1 cellular context compared by ENCODE assay signal in the genomic region with DNA sequence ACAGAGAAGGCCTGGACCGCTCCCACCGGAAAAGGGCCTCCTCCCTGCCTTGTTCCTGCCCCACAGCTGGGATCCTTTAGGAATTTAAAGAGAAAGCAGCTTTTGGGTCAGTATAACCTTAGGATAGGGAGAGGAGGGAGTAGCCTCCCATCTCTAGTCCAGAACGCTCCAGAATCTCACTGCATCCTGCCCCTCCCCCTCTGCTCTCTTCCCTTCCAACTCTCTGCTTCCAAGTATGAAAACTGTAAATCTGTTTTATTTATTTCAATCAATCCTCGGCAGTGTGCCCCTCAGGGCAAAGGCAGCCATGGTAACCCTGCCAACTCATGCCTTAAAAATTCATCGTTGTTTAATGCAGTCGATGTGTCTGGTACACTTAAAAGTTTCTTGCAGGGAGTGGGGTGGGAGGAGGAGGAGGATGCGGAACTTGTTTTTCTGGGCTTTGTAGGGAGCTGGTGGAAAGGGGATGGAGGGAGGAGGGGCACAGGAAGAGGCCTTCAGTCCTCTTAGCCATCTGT.
A peak's percentile ranks its signal among the peaks of the same experiment; 100 is the strongest.
TF ChIP-seq lines count a peak whose summit lies in the region.

No MANE protein-coding gene starts in this region.

TF ChIP-seq in SK-N-SH, 30 proteins besides CTCF, POLR2A, EP300 and RAD21 (continued from another document):
- TF ChIP-seq, protein P1, sequence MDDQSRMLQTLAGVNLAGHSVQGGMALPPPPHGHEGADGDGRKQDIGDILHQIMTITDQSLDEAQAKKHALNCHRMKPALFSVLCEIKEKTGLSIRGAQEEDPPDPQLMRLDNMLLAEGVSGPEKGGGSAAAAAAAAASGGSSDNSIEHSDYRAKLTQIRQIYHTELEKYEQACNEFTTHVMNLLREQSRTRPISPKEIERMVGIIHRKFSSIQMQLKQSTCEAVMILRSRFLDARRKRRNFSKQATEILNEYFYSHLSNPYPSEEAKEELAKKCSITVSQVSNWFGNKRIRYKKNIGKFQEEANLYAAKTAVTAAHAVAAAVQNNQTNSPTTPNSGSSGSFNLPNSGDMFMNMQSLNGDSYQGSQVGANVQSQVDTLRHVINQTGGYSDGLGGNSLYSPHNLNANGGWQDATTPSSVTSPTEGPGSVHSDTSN (IDR thresholded peaks at IDR 0.05): peak; percentile 76
- TF ChIP-seq YY1 (IDR thresholded peaks at IDR 0.05; ENCODE audit: low read depth) (no peak; the same call in 1 of the 2 replicates), FOSL2 (IDR thresholded peaks at IDR 0.05; ENCODE audit: borderline replicate concordance, low read depth) (peak; percentile 66; the same call in 1 of the 2 replicates), RFX5 (IDR thresholded peaks at IDR 0.05; ENCODE audit: low read length) (no peak), TCF12 (IDR thresholded peaks at IDR 0.05) (peak; percentile 76), EZH2phosphoT487 (IDR thresholded peaks at IDR 0.05; ENCODE audit: borderline replicate concordance, low read depth) (no peak), NRF1 (IDR thresholded peaks at IDR 0.05; ENCODE audit: low read depth, low read length) (no peak), MEF2A (IDR thresholded peaks at IDR 0.05; ENCODE audit: borderline replicate concordance, low read depth) (no peak), FOXM1 (IDR thresholded peaks at IDR 0.05; ENCODE audit: low read depth) (peak; percentile 40; the same call in 1 of the 2 replicates), ELF1 (IDR thresholded peaks at IDR 0.05) (peak; percentile 52; the same call in 1 of the 2 replicates), RXRA (IDR thresholded peaks at IDR 0.05; ENCODE audit: borderline replicate concordance, low read depth) (0 out of 2 replicates have a peak, but pooled peaks have one; percentile 27), TAF1 (IDR thresholded peaks at IDR 0.05; ENCODE audit: borderline replicate concordance, low read depth, low read length) (no peak), POLR2AphosphoS5 (IDR thresholded peaks at IDR 0.05; ENCODE audit: low read depth, low read length) (no peak; the same call in 1 of the 2 replicates), TEAD4 (IDR thresholded peaks at IDR 0.05; ENCODE audit: borderline replicate concordance, insufficient read depth) (peak; percentile 31; the same call in 1 of the 2 replicates), FOXJ3 (CRISPR knock-in tag; IDR thresholded peaks at IDR 0.05) (no peak), NFIC (IDR thresholded peaks at IDR 0.05; ENCODE audit: borderline replicate concordance) (peak; percentile 48; the same call in 1 of the 2 replicates)
- TF ChIP-seq, protein P2, sequence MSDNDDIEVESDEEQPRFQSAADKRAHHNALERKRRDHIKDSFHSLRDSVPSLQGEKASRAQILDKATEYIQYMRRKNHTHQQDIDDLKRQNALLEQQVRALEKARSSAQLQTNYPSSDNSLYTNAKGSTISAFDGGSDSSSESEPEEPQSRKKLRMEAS (IDR thresholded peaks at IDR 0.05; ENCODE audit: low read depth): no peak
- TF ChIP-seq, protein P3, sequence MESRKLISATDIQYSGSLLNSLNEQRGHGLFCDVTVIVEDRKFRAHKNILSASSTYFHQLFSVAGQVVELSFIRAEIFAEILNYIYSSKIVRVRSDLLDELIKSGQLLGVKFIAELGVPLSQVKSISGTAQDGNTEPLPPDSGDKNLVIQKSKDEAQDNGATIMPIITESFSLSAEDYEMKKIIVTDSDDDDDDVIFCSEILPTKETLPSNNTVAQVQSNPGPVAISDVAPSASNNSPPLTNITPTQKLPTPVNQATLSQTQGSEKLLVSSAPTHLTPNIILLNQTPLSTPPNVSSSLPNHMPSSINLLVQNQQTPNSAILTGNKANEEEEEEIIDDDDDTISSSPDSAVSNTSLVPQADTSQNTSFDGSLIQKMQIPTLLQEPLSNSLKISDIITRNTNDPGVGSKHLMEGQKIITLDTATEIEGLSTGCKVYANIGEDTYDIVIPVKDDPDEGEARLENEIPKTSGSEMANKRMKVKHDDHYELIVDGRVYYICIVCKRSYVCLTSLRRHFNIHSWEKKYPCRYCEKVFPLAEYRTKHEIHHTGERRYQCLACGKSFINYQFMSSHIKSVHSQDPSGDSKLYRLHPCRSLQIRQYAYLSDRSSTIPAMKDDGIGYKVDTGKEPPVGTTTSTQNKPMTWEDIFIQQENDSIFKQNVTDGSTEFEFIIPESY (IDR thresholded peaks at IDR 0.05; ENCODE audit: borderline replicate concordance, low read depth): no peak
TF ChIP-seq in SK-N-SH: peak in this region for 10.
